Comparison of ENCODE assay signal across 19 cellular contexts in genomic region chr17:76579281-76579680, GRCh38. TPM values are rescaled to one million over a fixed set of nuclear protein-coding genes. Genes with fewer than 3 reads are reported as not detected.
DNase-seq lines count a peak whose midpoint lies in the region; ATAC-seq and TF ChIP-seq lines count a peak whose summit lies in the region.
"Had no signal": no experiment of that assay in that cellular context is flagged by ENCODE, and none has a peak within 500 bp of the region (broad histone marks: within the 10 kb centered on the region; RNA-seq: fewer than 3 reads in every experiment).

No MANE protein-coding gene starts in this region.

- H3K36me3 Mint-ChIP-seq in naive thymus-derived CD4-positive, alpha-beta T cell = no peaks in the 10 kb centered on the region
- H3K36me3 Mint-ChIP-seq: naive thymus-derived CD8-positive, alpha-beta T cell had no signal

- H2AFZ ChIP-seq in OCI-LY3 (ENCODE audit: low read depth, low read length) = no peak overlapping the region
- H2AFZ ChIP-seq: parathyroid adenoma, PC-9 had no signal

- WGBS in suprapubic skin = 84% methylated on average over 2 of the region's 2 CpGs

- no peak overlapping the region for H3K4me3 Mint-ChIP-seq in naive thymus-derived CD4-positive, alpha-beta T cell
- H3K4me3 Mint-ChIP-seq: endodermal cell; naive thymus-derived CD8-positive, alpha-beta T cell; T-helper 2 cell treated with Interferon-gamma antibody and Interleukin-4, amounts not matched to agents 5 μg/mL and 100 μg/mL, for 36 hours had no signal

- CTCF ChIA-PET in naive thymus-derived CD4-positive, alpha-beta T cell (lab: Charles Lee) = no interaction called here

- no peaks in the 10 kb centered on the region for H3K9me3 Mint-ChIP-seq in naive thymus-derived CD4-positive, alpha-beta T cell
- H3K9me3 Mint-ChIP-seq: endodermal cell; naive thymus-derived CD8-positive, alpha-beta T cell; T-helper 2 cell treated with Interferon-gamma antibody and Interleukin-4, amounts not matched to agents 5 μg/mL and 100 μg/mL, for 36 hours had no signal

- H3K4me1 Mint-ChIP-seq in naive thymus-derived CD4-positive, alpha-beta T cell = peaks cover 0 to 7% (median 0%) of the 10 kb centered on the region in 7 donors

- H3K9ac ChIP-seq in BLaER1 treated with 17β-estradiol and CSF1 and Interleukin-3, amounts not matched to agents 10 nM and 100 nM = no peak overlapping the region
- H3K9ac ChIP-seq in OCI-LY3 (ENCODE audit: low read length) = no peak overlapping the region
- H3K9ac ChIP-seq: parathyroid adenoma had no signal

- no peak for TF ChIP-seq EP300 in suprapubic skin (IDR thresholded peaks at IDR 0.05)

- in situ Hi-C loops in GM13977 (cut with MboI; ENCODE audit: low pct_unique_long_range_greater_than_20kb, low sequenced_read_pairs, unreplicated experiment) = no loop called here

- POLR2A ChIA-PET in naive thymus-derived CD4-positive, alpha-beta T cell (lab: Charles Lee) = interaction anchor here (0.6 kb wide), 1 partner anchor 25 kb away, joined by 4 read pairs; no protein-coding TSS in a partner anchor

- TF ChIP-seq POLR2A in suprapubic skin (IDR thresholded peaks at IDR 0.05) = no peak

- no peaks in the 10 kb centered on the region for H3K79me2 ChIP-seq in OCI-LY3 (ENCODE audit: low read length)
- H3K79me2 ChIP-seq: parathyroid adenoma had no signal

- peaks cover 9 to 19% (median 12%) of the 10 kb centered on the region in 10 experiments; a peak in 16 of 20 replicates for H3K4me1 ChIP-seq in BLaER1 treated with 17β-estradiol and CSF1 and Interleukin-3, amounts not matched to agents 10 nM and 100 nM
- H3K4me1 ChIP-seq in OCI-LY3 (ENCODE audit: low read length) (peaks cover 26% of the 10 kb centered on the region), suprapubic skin (peaks cover 19% of the 10 kb centered on the region)
- no peaks in the 10 kb centered on the region for H3K4me1 ChIP-seq in naive thymus-derived CD4-positive, alpha-beta T cell (ENCODE audit: control insufficient read depth in 2 of 2, insufficient read depth in 2 of 2, low read length in 2 of 2)
- H3K4me1 ChIP-seq: parathyroid adenoma had no signal

- H3K4me2 ChIP-seq in BLaER1 treated with 17β-estradiol and CSF1 and Interleukin-3, amounts not matched to agents 10 nM and 100 nM = peak overlapping the region; percentile 1 to 55 (median 29); a peak in 18 of 22 replicates
- H3K4me2 ChIP-seq in OCI-LY3 (ENCODE audit: low read length) = peak overlapping the region; percentile 11
- H3K4me2 ChIP-seq: PC-9 had no signal

- no peaks in the 10 kb centered on the region for H3K36me3 ChIP-seq in BLaER1 treated with 17β-estradiol and CSF1 and Interleukin-3, amounts not matched to agents 10 nM and 100 nM
- no peaks in the 10 kb centered on the region for H3K36me3 ChIP-seq in OCI-LY3 (replicated peaks; ENCODE audit: low read depth, low read length)
- no peaks in the 10 kb centered on the region for H3K36me3 ChIP-seq in naive thymus-derived CD4-positive, alpha-beta T cell (ENCODE audit: control insufficient read depth in 2 of 3, insufficient read depth in 3 of 3, low read length in 3 of 3)
- H3K36me3 ChIP-seq in suprapubic skin = peaks cover under 1% of the 10 kb centered on the region
- H3K36me3 ChIP-seq in MG63 = no peaks in the 10 kb centered on the region
- H3K36me3 ChIP-seq: brain microvascular endothelial cell had no signal

- H3K27me3 Mint-ChIP-seq in naive thymus-derived CD4-positive, alpha-beta T cell = peaks cover 9 to 31% (median 13%) of the 10 kb centered on the region in 5 donors

- peaks cover 0 to 2% (median 0%) of the 10 kb centered on the region in 11 experiments; a peak in 4 of 22 replicates for H4K20me1 ChIP-seq in BLaER1 treated with 17β-estradiol and CSF1 and Interleukin-3, amounts not matched to agents 10 nM and 100 nM
- H4K20me1 ChIP-seq in OCI-LY3 (ENCODE audit: insufficient read depth, low read length) = no peaks in the 10 kb centered on the region

- no peaks in the 10 kb centered on the region for H3K9me3 ChIP-seq in BLaER1 treated with 17β-estradiol and CSF1 and Interleukin-3, amounts not matched to agents 10 nM and 100 nM (replicated peaks in 1 of 11)
- H3K9me3 ChIP-seq in OCI-LY3 (ENCODE audit: insufficient read depth, low read length) (no peaks in the 10 kb centered on the region), suprapubic skin (no peaks in the 10 kb centered on the region), MG63 (no peaks in the 10 kb centered on the region)
- no peaks in the 10 kb centered on the region for H3K9me3 ChIP-seq in naive thymus-derived CD4-positive, alpha-beta T cell (ENCODE audit: control insufficient read depth in 2 of 3, low read length in 3 of 3)

- no peak overlapping the region for H3K27ac ChIP-seq in BLaER1 treated with 17β-estradiol and CSF1 and Interleukin-3, amounts not matched to agents 10 nM and 100 nM
- H3K27ac ChIP-seq in OCI-LY3 (ENCODE audit: low read length) (no peak overlapping the region), suprapubic skin (no peak overlapping the region)
- no peak overlapping the region for H3K27ac ChIP-seq in naive thymus-derived CD4-positive, alpha-beta T cell (ENCODE audit: low read depth, low read length)
- H3K27ac ChIP-seq: brain microvascular endothelial cell, parathyroid adenoma, PC-9 had no signal

- peaks cover 25 to 48% (median 34%) of the 10 kb centered on the region in 11 experiments for H3K27me3 ChIP-seq in BLaER1 treated with 17β-estradiol and CSF1 and Interleukin-3, amounts not matched to agents 10 nM and 100 nM
- H3K27me3 ChIP-seq in OCI-LY3 (ENCODE audit: low read depth, low read length) (no peaks in the 10 kb centered on the region), suprapubic skin (no peaks in the 10 kb centered on the region), MG63 (no peaks in the 10 kb centered on the region)
- no peaks in the 10 kb centered on the region for H3K27me3 ChIP-seq in naive thymus-derived CD4-positive, alpha-beta T cell (ENCODE audit: control insufficient read depth in 2 of 2, insufficient read depth in 2 of 2, low read length in 2 of 2)
- H3K27me3 ChIP-seq: brain microvascular endothelial cell had no signal

- TF ChIP-seq CTCF in GM13977 (IDR thresholded peaks at IDR 0.05; ENCODE audit: extremely low read depth, insufficient read depth, missing control alignments) (no peak), OCI-LY3 (IDR thresholded peaks at IDR 0.05; ENCODE audit: low read depth, low read length) (no peak), suprapubic skin (IDR thresholded peaks at IDR 0.05) (no peak)

- peak; percentile 49 for ATAC-seq in naive thymus-derived CD4-positive, alpha-beta T cell
- no peak for ATAC-seq in HG02938 (IDR thresholded peaks at IDR 0.05; ENCODE audit: unreplicated experiment)
- ATAC-seq: left cardiac atrium; naive thymus-derived CD8-positive, alpha-beta T cell; sciatic nerve had no signal

- H3K27ac Mint-ChIP-seq in naive thymus-derived CD4-positive, alpha-beta T cell = no peak overlapping the region
- H3K27ac Mint-ChIP-seq: endodermal cell; T-helper 2 cell treated with Interferon-gamma antibody and Interleukin-4, amounts not matched to agents 5 μg/mL and 100 μg/mL, for 36 hours had no signal

- no peak overlapping the region for H3K4me3 ChIP-seq in BLaER1 treated with 17β-estradiol and CSF1 and Interleukin-3, amounts not matched to agents 10 nM and 100 nM
- H3K4me3 ChIP-seq in OCI-LY3 (ENCODE audit: low read length) (no peak overlapping the region), suprapubic skin (no peak overlapping the region), MG63 (no peak overlapping the region)
- H3K4me3 ChIP-seq in naive thymus-derived CD4-positive, alpha-beta T cell (ENCODE audit: low read length) = no peak overlapping the region
- H3K4me3 ChIP-seq: PC-9 had no signal

- DNase-seq in GM13977 (ENCODE audit: low spot score) = peak; percentile 43
- no peak for DNase-seq in naive thymus-derived CD4-positive, alpha-beta T cell
- no peak for DNase-seq in suprapubic skin (ENCODE audit: low spot score in 2 of 2)
- DNase-seq in MG63 = no peak
- DNase-seq: activated CD4-positive, CD25-positive, alpha-beta regulatory T cell treated with anti-CD3 and anti-CD28 coated beads, Interleukin-2, amount 50 U/mL, for 72 hours; brain microvascular endothelial cell; endodermal cell; left cardiac atrium; mesendoderm; naive thymus-derived CD8-positive, alpha-beta T cell; NCI-H2171; NCI-H526 treated with DMSO at 0.1 percent for 48 hours; PC-9 had no signal

- intact Hi-C loops in naive thymus-derived CD4-positive, alpha-beta T cell (cut with micrococcal nuclease) = no loop called here

RNA-seq across cellular contexts. Expression of gene ST6GALNAC2, which starts 6.4 kb away (rescaled TPM):
- total RNA-seq in naive thymus-derived CD4-positive, alpha-beta T cell = 1 to 10 TPM in 1 of 5 experiments, under 1 TPM in 2, not detected in 2; 0.48 to 7.5 (median 0.58) TPM
- not detected for polyA plus RNA-seq in naive thymus-derived CD4-positive, alpha-beta T cell
- total RNA-seq in suprapubic skin = 10 to 100 TPM; 71.1 to 94.3 (median 80.3) TPM
- 0.15 and 0.30 TPM in 2 replicates for total RNA-seq in MG63 (2014; rRNA removed; shearing (Covaris generic); ENCODE audit: low replicate concordance)

RNA-seq across cellular contexts. Expression of gene PRCD, which starts 39.4 kb away (rescaled TPM):
- not detected for total RNA-seq in naive thymus-derived CD4-positive, alpha-beta T cell
- 1 to 10 TPM in 1 of 2 donors, not detected in 1; 1.3 TPM for polyA plus RNA-seq in naive thymus-derived CD4-positive, alpha-beta T cell
- 1 to 10 TPM in 3 of 4 donors, not detected in 1; 1.3 to 2.8 (median 2.2) TPM for total RNA-seq in suprapubic skin
- 1.2 TPM in 1 of 2 replicates, not detected in the other for total RNA-seq in MG63 (2014; rRNA removed; shearing (Covaris generic); ENCODE audit: low replicate concordance)

RNA-seq across cellular contexts. Expression of gene CYGB, which starts 41.8 kb away (rescaled TPM):
- not detected for total RNA-seq in naive thymus-derived CD4-positive, alpha-beta T cell
- under 1 TPM; 0.33 to 0.35 TPM for polyA plus RNA-seq in naive thymus-derived CD4-positive, alpha-beta T cell
- total RNA-seq in suprapubic skin = 10 to 100 TPM in 2 of 4 donors, 1 to 10 TPM in 2; 2.8 to 18.2 (median 10.4) TPM
- total RNA-seq in MG63 (2014; rRNA removed; shearing (Covaris generic); ENCODE audit: low replicate concordance) = 7.6 and 14.0 TPM in 2 replicates

Comparison
In these comparisons a context has a peak if more than half of its experiments do, and no peak if none do; other contexts are left out.
1. RNA of gene ST6GALNAC2, which starts 6.4 kb away (total RNA-seq): 71.1 to 94.3 TPM in suprapubic skin; 0.48 to 7.5 TPM in naive thymus-derived CD4-positive, alpha-beta T cell and 0.15 to 0.30 TPM in MG63; every median in the first group is over 4 times any median in the second.